ENCODE assay signal across 10 cellular contexts in genomic region chr13:111210945-111211469, GRCh38.
DNase-seq lines count a peak whose midpoint lies in the region; ATAC-seq and TF ChIP-seq lines count a peak whose summit lies in the region.
"Had no signal": no experiment of that assay in that cellular context is flagged by ENCODE, and none has a peak within 500 bp of the region (broad histone marks: within the 10 kb centered on the region; RNA-seq: fewer than 3 reads in every experiment).

No MANE protein-coding gene starts in this region.

- no peaks in the 10 kb centered on the region for H3K9me3 ChIP-seq in endodermal cell (ENCODE audit: control insufficient read depth, low read length)

- H3K9ac ChIP-seq in endodermal cell (ENCODE audit: extremely low read depth, low read length, poor library complexity, severe bottlenecking), result no peak overlapping the region

- no peaks in the 10 kb centered on the region for H3K27me3 ChIP-seq in ACC112 (ENCODE audit: insufficient read depth, low read length)
- no peaks in the 10 kb centered on the region for H3K27me3 ChIP-seq in endodermal cell (ENCODE audit: control insufficient read depth, insufficient read depth, low read length, poor library complexity, severe bottlenecking)

- ATAC-seq in activated CD8-positive, alpha-beta T cell treated with anti-CD3 and anti-CD28 coated beads, Interleukin-2, amount 10 ng/mL, durations not matched to agents 7 days and 5 days, result no peak

- H3K9me3 Mint-ChIP-seq in endodermal cell (no peaks in the 10 kb centered on the region), nephron progenitor cell (peaks cover 5% of the 10 kb centered on the region)
- H3K9me3 Mint-ChIP-seq in activated CD8-positive, alpha-beta T cell treated with anti-CD3 and anti-CD28 coated beads, Interleukin-2, amount 10 ng/mL, durations not matched to agents 7 days and 5 days (ENCODE audit: insufficient read depth), result no peaks in the 10 kb centered on the region
- H3K9me3 Mint-ChIP-seq: activated T-helper 1 cell treated with anti-CD3 and anti-CD28 coated beads, Interleukin-12 subunit alpha, Interleukin-12 subunit beta, Interleukin-2, Interleukin-4 antibody, amounts not matched to agents 30 ng/mL and 10 ng/mL and 1 ng/mL, durations not matched to agents 14 hours and 24 hours and 36 hours had no signal

- peaks cover 38% of the 10 kb centered on the region for H3K4me1 Mint-ChIP-seq in endodermal cell
- peaks cover 45% of the 10 kb centered on the region for H3K4me1 Mint-ChIP-seq in nephron progenitor cell
- H3K4me1 Mint-ChIP-seq in activated CD8-positive, alpha-beta T cell treated with anti-CD3 and anti-CD28 coated beads, Interleukin-2, amount 10 ng/mL, durations not matched to agents 7 days and 5 days (ENCODE audit: low read depth), result peaks cover 8% of the 10 kb centered on the region

- H3K27ac Mint-ChIP-seq in endodermal cell, result peak overlapping the region; percentile 80
- H3K27ac Mint-ChIP-seq in nephron progenitor cell, result peak overlapping the region; percentile 80
- no peak overlapping the region for H3K27ac Mint-ChIP-seq in activated CD8-positive, alpha-beta T cell treated with anti-CD3 and anti-CD28 coated beads, Interleukin-2, amount 10 ng/mL, durations not matched to agents 7 days and 5 days

- WGBS in endodermal cell (ENCODE audit: insufficient coverage in 1 of 2, insufficient read length in 1 of 2), 2 experiments, result 84 to 85% methylated on average over 7 to 8 of the region's 8 CpGs

- H3K36me3 Mint-ChIP-seq in endodermal cell (ENCODE audit: low read depth), result peaks cover 4% of the 10 kb centered on the region
- peaks cover 31% of the 10 kb centered on the region for H3K36me3 Mint-ChIP-seq in nephron progenitor cell (ENCODE audit: low read depth)
- peaks cover 17% of the 10 kb centered on the region for H3K36me3 Mint-ChIP-seq in activated CD8-positive, alpha-beta T cell treated with anti-CD3 and anti-CD28 coated beads, Interleukin-2, amount 10 ng/mL, durations not matched to agents 7 days and 5 days (ENCODE audit: low read depth)

- no peak overlapping the region for H2AFZ ChIP-seq in ACC112 (ENCODE audit: low read length, unreplicated experiment)

- POLR2A ChIA-PET in activated CD8-positive, alpha-beta T cell treated with anti-CD3 and anti-CD28 coated beads, Interleukin-2, amount 10 ng/mL, durations not matched to agents 7 days and 5 days (lab: Charles Lee), result interaction anchor here (0.7 to 1.0 kb wide), 2 partner anchors 123 to 496 kb away, joined by 3 to 4 read pairs; no protein-coding TSS in a partner anchor

- CTCF ChIA-PET in activated CD8-positive, alpha-beta T cell treated with anti-CD3 and anti-CD28 coated beads, Interleukin-2, amount 10 ng/mL, durations not matched to agents 7 days and 5 days (lab: Charles Lee), result interaction anchor here (1.2 to 2.9 kb wide), 5 partner anchors 8 to 143 kb away, joined by 3 to 20 read pairs (median 3); no protein-coding TSS in a partner anchor

- H3K4me1 ChIP-seq in ACC112 (ENCODE audit: control insufficient read depth, insufficient read depth, low read length, unreplicated experiment) (peaks cover 25% of the 10 kb centered on the region), endodermal cell (ENCODE audit: control insufficient read depth, insufficient read depth, low read length) (peaks cover 2% of the 10 kb centered on the region)

- no peak overlapping the region for H3K4me3 Mint-ChIP-seq in endodermal cell
- H3K4me3 Mint-ChIP-seq in nephron progenitor cell, result no peak overlapping the region
- no peak overlapping the region for H3K4me3 Mint-ChIP-seq in activated CD8-positive, alpha-beta T cell treated with anti-CD3 and anti-CD28 coated beads, Interleukin-2, amount 10 ng/mL, durations not matched to agents 7 days and 5 days
- H3K4me3 Mint-ChIP-seq: activated T-helper 1 cell treated with anti-CD3 and anti-CD28 coated beads, Interleukin-12 subunit alpha, Interleukin-12 subunit beta, Interleukin-2, Interleukin-4 antibody, amounts not matched to agents 30 ng/mL and 10 ng/mL and 1 ng/mL, durations not matched to agents 14 hours and 24 hours and 36 hours had no signal

- H3K4me3 ChIP-seq in ACC112 (ENCODE audit: low read depth, low read length) (peak overlapping the region; percentile 68), endodermal cell (ENCODE audit: low read length) (no peak overlapping the region)

- in situ Hi-C loops in GM13977 (cut with MboI; ENCODE audit: low pct_unique_long_range_greater_than_20kb, low sequenced_read_pairs, unreplicated experiment), result loop anchor here (25.0 kb wide), 1 partner anchor 299 kb away; the partner anchor contains the start of gene ANKRD10

- H3K36me3 ChIP-seq in ACC112 (ENCODE audit: insufficient read depth, low read length) (no peaks in the 10 kb centered on the region), endodermal cell (ENCODE audit: control insufficient read depth, insufficient read depth, low read length) (peaks cover 5% of the 10 kb centered on the region)

- peaks cover 62% of the 10 kb centered on the region for H3K79me2 ChIP-seq in ACC112 (ENCODE audit: control insufficient read depth, insufficient read depth, low read length, unreplicated experiment)

- TF ChIP-seq CTCF in endodermal cell (conservative IDR thresholded peaks at IDR 0.05) (no peak), nephron progenitor cell (IDR thresholded peaks at IDR 0.05) (no peak), GM13977 (IDR thresholded peaks at IDR 0.05; ENCODE audit: extremely low read depth, insufficient read depth, missing control alignments) (no peak)

- peak; percentile 64 for DNase-seq in NCI-H2029 treated with DMSO at 0.1 percent for 48 hours (lab: John Stamatoyannopoulos, UW)
- no peak for DNase-seq in endodermal cell
- no peak for DNase-seq in nephron progenitor cell
- no peak for DNase-seq in activated CD8-positive, alpha-beta T cell treated with anti-CD3 and anti-CD28 coated beads, Interleukin-2, amount 10 ng/mL, durations not matched to agents 7 days and 5 days
- no peak for DNase-seq in GM13977 (ENCODE audit: low spot score)
- DNase-seq in putamen (ENCODE audit: low spot score), result no peak
- DNase-seq in NCI-H69 (lab: John Stamatoyannopoulos, UW), result no peak
- DNase-seq: NCI-H1694 had no signal

- H3K27me3 Mint-ChIP-seq in endodermal cell (ENCODE audit: insufficient read depth) (no peaks in the 10 kb centered on the region), nephron progenitor cell (ENCODE audit: low read depth, poor library complexity) (no peaks in the 10 kb centered on the region)
- H3K27me3 Mint-ChIP-seq in activated CD8-positive, alpha-beta T cell treated with anti-CD3 and anti-CD28 coated beads, Interleukin-2, amount 10 ng/mL, durations not matched to agents 7 days and 5 days (ENCODE audit: low read depth), result no peaks in the 10 kb centered on the region

- peak overlapping the region; percentile 88 for H3K27ac ChIP-seq in ACC112 (ENCODE audit: low read depth, low read length)
- peak overlapping the region; percentile 33 for H3K27ac ChIP-seq in endodermal cell (ENCODE audit: low read depth, low read length)
